Comparison of ENCODE assay signal across 9 cellular contexts in the genomic region with DNA sequence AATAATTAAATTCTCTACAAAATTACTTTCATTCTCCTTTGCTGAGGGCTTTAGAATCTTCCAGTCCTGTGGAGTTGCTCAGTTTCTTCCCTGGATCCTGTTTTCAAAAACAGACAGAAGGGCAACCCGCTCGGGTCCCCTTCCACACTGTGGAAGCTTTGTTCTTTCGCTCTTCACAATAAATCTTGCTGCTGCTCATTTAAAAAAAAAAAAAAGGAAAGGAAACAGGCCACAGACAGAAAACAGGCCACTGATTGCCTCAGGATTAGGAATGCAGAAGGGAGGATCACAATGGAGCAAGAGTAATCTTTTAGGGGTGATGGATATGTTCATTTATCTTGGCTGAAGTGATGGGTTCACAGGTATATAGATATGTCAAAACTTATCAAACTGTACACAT. TPM values are rescaled to one million over a fixed set of nuclear protein-coding genes. Genes with fewer than 3 reads are reported as not detected.
DNase-seq lines count a peak whose midpoint lies in the region; ATAC-seq, FAIRE-seq and TF ChIP-seq lines count a peak whose summit lies in the region.
"Had no signal": no experiment of that assay in that cellular context is flagged by ENCODE, and none has a peak within 500 bp of the region (broad histone marks: within the 10 kb centered on the region; RNA-seq: fewer than 3 reads in every experiment).

No MANE protein-coding gene starts in this region.

- H3K9me3 ChIP-seq in GM23248 (ENCODE audit: low read depth) (no peaks in the 10 kb centered on the region), keratinocyte (ENCODE audit: control insufficient read depth, low read depth, low read length) (no peaks in the 10 kb centered on the region)

- H3K4me1 Mint-ChIP-seq in brain, result peaks cover 58% of the 10 kb centered on the region

- H3K27me3 ChIP-seq in GM23248 (replicated peaks; ENCODE audit: insufficient read depth), result no peaks in the 10 kb centered on the region
- H3K27me3 ChIP-seq in keratinocyte (ENCODE audit: control insufficient read depth, extremely low read depth, insufficient read depth, low read length), result no peaks in the 10 kb centered on the region

- H3K9me3 Mint-ChIP-seq in brain, result peaks cover 2 to 10% (median 8%) of the 10 kb centered on the region in 5 experiments

- H3K9me2 ChIP-seq in GM23248 (ENCODE audit: insufficient read depth), result no peaks in the 10 kb centered on the region

- H3K4me3 ChIP-seq in GM23248, result 0 out of 2 replicates have a peak overlapping the region, but pooled peaks have one; percentile 16
- H3K4me3 ChIP-seq in keratinocyte (ENCODE audit: control insufficient read depth in 2 of 3, extremely low read depth in 1 of 3, insufficient read depth in 2 of 3, low read depth in 1 of 3, low read length in 3 of 3), result no peak overlapping the region
- no peak overlapping the region for H3K4me3 ChIP-seq in skin epidermis

- H3K27ac ChIP-seq in GM23248 (peak overlapping the region; percentile 40; the same call in 1 of the 2 replicates), keratinocyte (ENCODE audit: control insufficient read depth, insufficient read depth, low read length) (no peak overlapping the region), skin epidermis (peak overlapping the region in 19 of 21 experiments; percentile 17 to 94 (median 80))

- H3K4me3 Mint-ChIP-seq in brain, result peak overlapping the region; percentile 15 to 80 (median 67)

- dilution Hi-C loops in keratinocyte (cut with MboI; ENCODE audit: extremely low pct_ligation_motif_present, low sequenced_read_pairs), result no loop called here

- H2AFZ ChIP-seq in GM23248 (peak overlapping the region; percentile 99), keratinocyte (ENCODE audit: control insufficient read depth, low read length) (peak overlapping the region; percentile 30)

- H3K79me2 ChIP-seq in GM23248 (ENCODE audit: insufficient read depth), result no peaks in the 10 kb centered on the region
- H3K79me2 ChIP-seq in keratinocyte (ENCODE audit: control insufficient read depth, insufficient read depth, low read length), result no peaks in the 10 kb centered on the region

- no peaks in the 10 kb centered on the region for H3K27me3 Mint-ChIP-seq in brain

- no peaks in the 10 kb centered on the region for H4K20me1 ChIP-seq in GM23248 (ENCODE audit: insufficient read depth)
- no peaks in the 10 kb centered on the region for H4K20me1 ChIP-seq in keratinocyte (ENCODE audit: control insufficient read depth, extremely low read depth, insufficient read depth, low read length)

- no peak for ATAC-seq in GM21381 (IDR thresholded peaks at IDR 0.05; ENCODE audit: unreplicated experiment)

- H3K9ac ChIP-seq in GM23248 (peak overlapping the region; percentile 52), keratinocyte (ENCODE audit: control insufficient read depth, extremely low read depth, insufficient read depth, low read length) (no peak overlapping the region)

- peaks cover 9% of the 10 kb centered on the region; the same call in 1 of the 2 replicates for H3F3A ChIP-seq in GM23248 (ENCODE audit: insufficient read depth)

- H3K27ac Mint-ChIP-seq in brain, result peak overlapping the region; percentile 62 to 98 (median 93)

- H3K4me2 ChIP-seq in GM23248 (ENCODE audit: unreplicated experiment) (peak overlapping the region; percentile 87), keratinocyte (ENCODE audit: control insufficient read depth, extremely low read depth, insufficient read depth, low read depth, low read length) (no peak overlapping the region)

- in situ Hi-C loops in GM23248 (cut with MboI), result no loop called here

- H3K36me3 ChIP-seq in GM23248 (ENCODE audit: low read depth) (no peaks in the 10 kb centered on the region), keratinocyte (ENCODE audit: control insufficient read depth in 2 of 2, extremely low read depth in 1 of 2, insufficient read depth in 2 of 2, low read length in 2 of 2) (no peaks in the 10 kb centered on the region)

- DNase-seq in GM23248 (peak; percentile 54), keratinocyte (ENCODE audit: low read depth, low spot score) (no peak), NCI-H146 treated with DMSO at 0.1 percent for 48 hours (lab: John Stamatoyannopoulos, UW; ENCODE audit: unreplicated experiment) (no peak), NCI-H526 (lab: John Stamatoyannopoulos, UW) (no peak), T-helper 1 cell (no peak)

- peaks cover 3% of the 10 kb centered on the region for H3K9me1 ChIP-seq in keratinocyte (ENCODE audit: control insufficient read depth, extremely low read depth, insufficient read depth, low read length)

- peaks cover 19% of the 10 kb centered on the region for H3K4me1 ChIP-seq in GM23248 (ENCODE audit: insufficient read depth)
- H3K4me1 ChIP-seq in keratinocyte (ENCODE audit: control insufficient read depth, extremely low read depth, insufficient read depth, low read length), result peaks cover 35% of the 10 kb centered on the region

- H3K36me3 Mint-ChIP-seq in brain, result peaks cover 7% of the 10 kb centered on the region

- 15 to 19% methylated on average over 3 of the region's 3 CpGs for WGBS in GM23248 (ENCODE audit: low coverage in 1 of 2, low lambda C conversion rate in 2 of 2, missing lambda C conversion rate in 2 of 2), 2 experiments

- no peak for FAIRE-seq in keratinocyte (lab: Jason Lieb, UNC)

- no peak for TF ChIP-seq CTCF in brain (conservative IDR thresholded peaks at IDR 0.05)
- TF ChIP-seq CTCF in keratinocyte (optimal IDR thresholded peaks at IDR 0.05 in 1 of 3, IDR thresholded peaks at IDR 0.05 in 1 of 3, conservative IDR thresholded peaks at IDR 0.05 in 1 of 3; ENCODE audit: extremely low read depth in 1 of 3, insufficient read depth in 2 of 3, low read length in 3 of 3), result no peak

RNA-seq across cellular contexts. Expression of a gene that starts 29.5 kb away (rescaled TPM):
- total RNA-seq in GM23248 (2014; rRNA removed; shearing (Covaris generic)), result not detected in 2 replicates
- polyA plus RNA-seq in GM23248 (2016; fragmentation: Nextera tagmentation; extraction: Ambion mirVana) (not detected in 2 replicates), brain (ENCODE audit: insufficient read depth, low read depth, low replicate concordance) (not detected), keratinocyte (not detected in 3 replicates)
- not detected for polyA plus RNA-seq in keratinocyte (2011; ENCODE audit: low read depth)
- polyA plus RNA-seq in keratinocyte (2011; cell fraction: cytosol; rRNA removed), result not detected in 2 replicates
- polyA plus RNA-seq in keratinocyte (2011; cell fraction: nucleus; rRNA removed), result not detected in 2 replicates
- not detected in 2 replicates for polyA plus RNA-seq in keratinocyte (2012; ENCODE audit: low replicate concordance)
- not detected in 3 replicates for polyA minus RNA-seq in keratinocyte
- polyA minus RNA-seq in keratinocyte (2011; cell fraction: cytosol; rRNA and poly(A)+ RNA removed), result not detected
- polyA minus RNA-seq in keratinocyte (2011; cell fraction: nucleus; rRNA and poly(A)+ RNA removed), result not detected in 2 replicates
- total RNA-seq: activated CD8-positive, alpha-beta memory T cell treated with anti-CD3 and anti-CD28 coated beads for 36 hours had no signal
